Comparison of ENCODE assay signal across 20 cellular contexts in the genomic region with DNA sequence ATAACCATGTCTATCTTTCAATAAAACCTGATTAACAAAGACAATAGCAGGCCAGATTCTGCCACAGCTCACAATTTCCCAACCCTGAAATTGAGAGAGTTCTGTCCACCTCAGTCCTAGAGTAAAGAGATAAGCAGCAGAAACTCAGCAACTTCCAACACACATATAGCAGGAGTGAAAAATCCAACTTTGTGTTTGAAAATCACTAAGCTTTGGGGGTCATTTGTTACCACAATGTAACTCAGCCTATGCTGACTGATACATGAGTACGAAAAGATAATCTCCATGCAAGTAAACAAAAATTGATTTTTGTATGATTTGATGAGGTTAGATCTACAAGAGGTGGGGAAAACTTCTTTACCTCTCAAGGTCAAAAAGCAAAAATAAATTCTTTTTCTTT.
A peak's percentile ranks its signal among the peaks of the same experiment; 100 is the strongest.
DNase-seq lines count a peak whose midpoint lies in the region; ATAC-seq and TF ChIP-seq lines count a peak whose summit lies in the region.
"Had no signal": no experiment of that assay in that cellular context is flagged by ENCODE, and none has a peak within 500 bp of the region (broad histone marks: within the 10 kb centered on the region; RNA-seq: fewer than 3 reads in every experiment).

No MANE protein-coding gene starts in this region.

- 100% methylated on average over 1 of the region's 1 CpG for WGBS in mammary epithelial cell (ENCODE audit: low coverage, missing lambda C conversion rate)
- 96% methylated on average over 1 of the region's 1 CpG for WGBS in esophagus muscularis mucosa
- 94% methylated on average over 1 of the region's 1 CpG for WGBS in suprapubic skin

- peaks cover 13% of the 10 kb centered on the region for H3K9me3 Mint-ChIP-seq in osteocyte (ENCODE audit: unreplicated experiment)
- H3K9me3 Mint-ChIP-seq in natural killer cell: no peaks in the 10 kb centered on the region
- H3K9me3 Mint-ChIP-seq: H9 had no signal

- dilution Hi-C loops in mammary epithelial cell (cut with HindIII; ENCODE audit: low sequenced_read_pairs): no loop called here

- BruUV-seq in mammary epithelial cell (replicated peaks; lab: Mats Ljungman, UMichigan): no TSS peak

- H3K4me3 ChIP-seq in breast epithelium (no peak overlapping the region), mammary epithelial cell (replicated peaks in 1 of 3; ENCODE audit: insufficient read depth in 1 of 3, low read depth in 2 of 3, low read length in 3 of 3) (no peak overlapping the region), esophagus muscularis mucosa (no peak overlapping the region), suprapubic skin (no peak overlapping the region)

- no peak overlapping the region for H2AFZ ChIP-seq in mammary epithelial cell (ENCODE audit: low read depth, low read length)

- H3K27ac Mint-ChIP-seq in osteocyte (ENCODE audit: unreplicated experiment) (peak overlapping the region; percentile 98), natural killer cell (no peak overlapping the region)
- H3K27ac Mint-ChIP-seq: CD14-positive monocyte, H9, IgD-negative memory B cell had no signal

- H3K9me3 ChIP-seq in breast epithelium: no peaks in the 10 kb centered on the region
- no peaks in the 10 kb centered on the region for H3K9me3 ChIP-seq in mammary epithelial cell (replicated peaks; ENCODE audit: insufficient read depth, low read length)
- H3K9me3 ChIP-seq in esophagus muscularis mucosa: no peaks in the 10 kb centered on the region
- H3K9me3 ChIP-seq in suprapubic skin: no peaks in the 10 kb centered on the region

- H3K27ac ChIP-seq in breast epithelium (peak overlapping the region; percentile 77 to 85), mammary epithelial cell (ENCODE audit: insufficient read depth, low read depth, low read length) (no peak overlapping the region), esophagus muscularis mucosa (replicated peaks in 1 of 4) (peak overlapping the region; percentile 56 to 77 (median 58)), suprapubic skin (peak overlapping the region; percentile 67)
- H3K27ac ChIP-seq: 22Rv1, HL-60 had no signal

- H3K4me2 ChIP-seq in mammary epithelial cell (ENCODE audit: insufficient read depth, low read depth, low read length): no peak overlapping the region

- H3K4me1 ChIP-seq in breast epithelium: peaks cover 5 to 6% of the 10 kb centered on the region in 2 donors
- peaks cover 18% of the 10 kb centered on the region for H3K4me1 ChIP-seq in mammary epithelial cell (ENCODE audit: insufficient read depth, low read length)
- H3K4me1 ChIP-seq in esophagus muscularis mucosa: peaks cover 9 to 28% (median 19%) of the 10 kb centered on the region in 4 donors
- peaks cover 26% of the 10 kb centered on the region for H3K4me1 ChIP-seq in suprapubic skin

- intact Hi-C loops in breast epithelium (cut with DNase I; ENCODE audit: low total_unique reads) (loop anchor here (2.0 kb wide), 1 partner anchor 22 kb away; no protein-coding TSS in a partner anchor), mammary epithelial cell (cut with micrococcal nuclease) (no loop called here), esophagus muscularis mucosa (cut with DNase I) (no loop called here), natural killer cell (cut with micrococcal nuclease) (no loop called here)

- H3K4me1 Mint-ChIP-seq in osteocyte (ENCODE audit: unreplicated experiment) (peaks cover 49% of the 10 kb centered on the region), natural killer cell (peaks cover 17 to 19% of the 10 kb centered on the region in 2 donors)
- H3K4me1 Mint-ChIP-seq: CD14-positive monocyte, IgD-negative memory B cell had no signal

- DNase-seq in breast epithelium (ENCODE audit: low spot score in 2 of 2) (no peak), mammary epithelial cell (no peak), esophagus muscularis mucosa (ENCODE audit: extremely low spot score) (no peak), osteocyte (ENCODE audit: extremely low spot score, unreplicated experiment) (no peak), suprapubic skin (ENCODE audit: low spot score in 2 of 2) (no peak), natural killer cell (no peak), DMS 273 treated with DMSO at 0.1 percent for 48 hours (lab: John Stamatoyannopoulos, UW) (no peak)
- DNase-seq: DMS79 treated with DMSO at 0.1 percent for 48 hours, H9, Karpas-422, NCI-H1417 treated with DMSO at 0.1 percent for 48 hours, NCI-H2029, NCI-H345, NCI-H524 treated with DMSO at 0.1 percent for 48 hours had no signal

- H4K20me1 ChIP-seq in mammary epithelial cell (ENCODE audit: insufficient read depth, low read length): no peaks in the 10 kb centered on the region

- in situ Hi-C loops in mammary epithelial cell (cut with MboI; ENCODE audit: low sequenced_read_pairs in 2 of 2): no loop called here

- H3K4me3 Mint-ChIP-seq in osteocyte (ENCODE audit: unreplicated experiment): no peak overlapping the region
- H3K4me3 Mint-ChIP-seq in natural killer cell: no peak overlapping the region
- H3K4me3 Mint-ChIP-seq: CD14-positive monocyte, H9, IgD-negative memory B cell had no signal

- no peaks in the 10 kb centered on the region for H3K27me3 Mint-ChIP-seq in osteocyte (ENCODE audit: unreplicated experiment)
- H3K27me3 Mint-ChIP-seq in natural killer cell (ENCODE audit: low read depth in 2 of 2): peaks cover 29 to 34% of the 10 kb centered on the region in 2 donors
- H3K27me3 Mint-ChIP-seq: IgD-negative memory B cell had no signal

- H3K27me3 ChIP-seq in breast epithelium (no peaks in the 10 kb centered on the region), mammary epithelial cell (ENCODE audit: insufficient read depth, low read length) (no peaks in the 10 kb centered on the region), esophagus muscularis mucosa (no peaks in the 10 kb centered on the region), suprapubic skin (no peaks in the 10 kb centered on the region)

- CTCF ChIA-PET in mammary epithelial cell (lab: Charles Lee; ENCODE audit: low non-redundant PET): no interaction called here

- no peak for ATAC-seq in natural killer cell
- no peak for ATAC-seq in GM18511 (IDR thresholded peaks at IDR 0.05; ENCODE audit: unreplicated experiment)
- ATAC-seq: Panc1 had no signal

- H3K9ac ChIP-seq in mammary epithelial cell (ENCODE audit: insufficient read depth, low read length): no peak overlapping the region

- TF ChIP-seq CTCF in breast epithelium (IDR thresholded peaks at IDR 0.05) (no peak), mammary epithelial cell (conservative IDR thresholded peaks at IDR 0.05 in 1 of 2, IDR thresholded peaks at IDR 0.05 in 1 of 2; ENCODE audit: extremely low read depth in 1 of 2, insufficient read depth in 1 of 2, low read depth in 1 of 2, low read length in 2 of 2) (no peak), esophagus muscularis mucosa (IDR thresholded peaks at IDR 0.05) (no peak), osteocyte (IDR thresholded peaks at IDR 0.05) (no peak), suprapubic skin (IDR thresholded peaks at IDR 0.05) (no peak), natural killer cell (IDR thresholded peaks at IDR 0.05) (no peak)

- no peaks in the 10 kb centered on the region for H3K79me2 ChIP-seq in mammary epithelial cell (ENCODE audit: insufficient read depth, low read length)

- no peaks in the 10 kb centered on the region for H3K36me3 ChIP-seq in breast epithelium
- no peaks in the 10 kb centered on the region for H3K36me3 ChIP-seq in mammary epithelial cell (ENCODE audit: insufficient read depth, low read length)
- H3K36me3 ChIP-seq in esophagus muscularis mucosa: no peaks in the 10 kb centered on the region
- no peaks in the 10 kb centered on the region for H3K36me3 ChIP-seq in suprapubic skin

- H3K36me3 Mint-ChIP-seq in osteocyte (ENCODE audit: unreplicated experiment) (peaks cover 13% of the 10 kb centered on the region), natural killer cell (no peaks in the 10 kb centered on the region)
- H3K36me3 Mint-ChIP-seq: CD14-positive monocyte, IgD-negative memory B cell had no signal

- TF ChIP-seq POLR2A in breast epithelium (IDR thresholded peaks at IDR 0.05) (no peak), esophagus muscularis mucosa (IDR thresholded peaks at IDR 0.05; ENCODE audit: low read depth) (no peak), suprapubic skin (IDR thresholded peaks at IDR 0.05) (no peak)

- no peak for TF ChIP-seq EP300 in esophagus muscularis mucosa (IDR thresholded peaks at IDR 0.05)
- no peak for TF ChIP-seq EP300 in suprapubic skin (IDR thresholded peaks at IDR 0.05)
